Comparison of ENCODE assay signal across 20 cellular contexts in the genomic region with DNA sequence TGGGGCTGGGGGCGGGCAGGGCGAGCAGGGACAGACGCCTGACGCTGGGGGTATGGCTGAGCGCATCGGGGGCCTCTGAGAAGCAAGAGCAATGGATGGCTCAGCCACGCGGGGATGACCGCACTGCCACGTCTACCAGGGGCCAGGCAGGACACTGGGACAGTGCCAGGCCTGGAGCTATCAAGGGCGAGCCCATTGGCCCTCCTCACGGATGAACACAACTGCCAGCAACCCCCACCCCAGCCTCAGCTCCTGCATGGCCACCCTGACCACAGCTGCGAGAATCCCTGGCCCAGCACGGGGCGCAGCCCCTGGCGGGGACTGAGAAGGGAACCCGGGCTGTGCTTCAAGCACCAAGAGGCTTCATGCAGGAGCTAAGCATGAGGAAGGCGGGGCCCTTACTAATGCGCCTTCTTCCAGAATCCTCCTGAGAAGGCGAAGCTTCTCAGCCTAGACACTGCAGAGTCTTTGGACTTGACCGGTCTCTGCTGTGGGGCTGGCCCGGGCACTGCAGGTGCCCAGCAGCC.
"Had no signal": no experiment of that assay in that cellular context is flagged by ENCODE, and none has a peak within 500 bp of the region (broad histone marks: within the 10 kb centered on the region; RNA-seq: fewer than 3 reads in every experiment).

No MANE protein-coding gene starts in this region.

- H3K27me3 ChIP-seq: Peyer's patch, SJCRH30 had no signal

- H3K36me3 ChIP-seq: SJCRH30 had no signal

- DNase-seq: KBM-7; MV-4-11; NCI-H1092; NCI-H1105 treated with DMSO at 0.1 percent for 48 hours; NCI-H1417 treated with DMSO at 0.1 percent for 48 hours; NCI-H146; NCI-H1694 treated with DMSO at 0.1 percent for 48 hours; NCI-H1930; NCI-H2081; NCI-H2171; NCI-H226; NCI-H446; NCI-H510A; NCI-H524 treated with DMSO at 0.1 percent for 48 hours; NCI-H69; NK-92 treated with Interleukin-12 subunit alpha and Interleukin-12 subunit beta, amount 100 ng/mL, for 24 hours; PC-3; Peyer's patch; SHP77 treated with DMSO at 0.1 percent for 48 hours; SJCRH30 had no signal

- H3K4me3 ChIP-seq: Peyer's patch, SJCRH30 had no signal

- H3K27ac ChIP-seq: Peyer's patch, SJCRH30 had no signal

- H3K9me3 ChIP-seq: Peyer's patch, SJCRH30 had no signal

- H3K4me1 ChIP-seq: SJCRH30 had no signal
